In genomic region chr2:136375017-136375901, GRCh38 we compare ENCODE assay signal across 10 cellular contexts.
DNase-seq lines count a peak whose midpoint lies in the region; ATAC-seq and TF ChIP-seq lines count a peak whose summit lies in the region.
"Had no signal": no experiment of that assay in that cellular context is flagged by ENCODE, and none has a peak within 500 bp of the region (broad histone marks: within the 10 kb centered on the region; RNA-seq: fewer than 3 reads in every experiment).

No MANE protein-coding gene starts in this region.

- ATAC-seq in natural killer cell treated with Interleukin-12 subunit alpha and Interleukin-12 subunit beta and Interleukin-15 and Interleukin-18, amount 100 ng/mL, for 72 hours: peak in 1 of 2 donors; percentile 74
- ATAC-seq in natural killer cell: no peak
- ATAC-seq in HG02938 (IDR thresholded peaks at IDR 0.05; ENCODE audit: unreplicated experiment): peak; percentile 45
- no peak for ATAC-seq in T-helper 17 cell
- no peak for ATAC-seq in left ventricle myocardium superior
- no peak for ATAC-seq in heart right ventricle

- H3K4me3 ChIP-seq in heart right ventricle: no peak overlapping the region

- no peaks in the 10 kb centered on the region for H3K36me3 ChIP-seq in heart right ventricle

- H3K9me3 Mint-ChIP-seq in natural killer cell treated with Interleukin-12 subunit alpha and Interleukin-12 subunit beta and Interleukin-15 and Interleukin-18, amount 100 ng/mL, for 72 hours: no peaks in the 10 kb centered on the region
- H3K9me3 Mint-ChIP-seq in natural killer cell: no peaks in the 10 kb centered on the region
- H3K9me3 Mint-ChIP-seq in stimulated activated naive CD8-positive, alpha-beta T cell treated with anti-CD3 and anti-CD28 coated beads, Interleukin-15, Interleukin-2, amounts not matched to agents 100 ng/mL and 50 ng/mL, for 24 hours: no peaks in the 10 kb centered on the region

- no peaks in the 10 kb centered on the region for H3K27me3 ChIP-seq in heart right ventricle

- H3K9me3 ChIP-seq in T-helper 17 cell (ENCODE audit: control insufficient read depth, low read length, poor library complexity, severe bottlenecking) (no peaks in the 10 kb centered on the region), heart right ventricle (no peaks in the 10 kb centered on the region)

- TF ChIP-seq CTCF in natural killer cell (IDR thresholded peaks at IDR 0.05): no peak
- no peak for TF ChIP-seq CTCF in heart right ventricle (IDR thresholded peaks at IDR 0.05)

- H3K27ac Mint-ChIP-seq in natural killer cell treated with Interleukin-12 subunit alpha and Interleukin-12 subunit beta and Interleukin-15 and Interleukin-18, amount 100 ng/mL, for 72 hours: peak overlapping the region; percentile 51 to 80
- peak overlapping the region in 1 of 2 donors; percentile 8 for H3K27ac Mint-ChIP-seq in natural killer cell
- H3K27ac Mint-ChIP-seq in T-helper 17 cell: peak overlapping the region; percentile 51
- H3K27ac Mint-ChIP-seq in stimulated activated naive CD8-positive, alpha-beta T cell treated with anti-CD3 and anti-CD28 coated beads, Interleukin-15, Interleukin-2, amounts not matched to agents 100 ng/mL and 50 ng/mL, for 24 hours: peak overlapping the region; percentile 87

- H3K4me3 Mint-ChIP-seq in natural killer cell treated with Interleukin-12 subunit alpha and Interleukin-12 subunit beta and Interleukin-15 and Interleukin-18, amount 100 ng/mL, for 72 hours: peak overlapping the region; percentile 56
- no peak overlapping the region for H3K4me3 Mint-ChIP-seq in natural killer cell
- H3K4me3 Mint-ChIP-seq in T-helper 17 cell: peak overlapping the region; percentile 34
- H3K4me3 Mint-ChIP-seq in stimulated activated naive CD8-positive, alpha-beta T cell treated with anti-CD3 and anti-CD28 coated beads, Interleukin-15, Interleukin-2, amounts not matched to agents 100 ng/mL and 50 ng/mL, for 24 hours: peak overlapping the region; percentile 21

- WGBS in heart right ventricle, 2 donors: 92 to 96% methylated on average over 5 of the region's 5 CpGs

- H3K27ac ChIP-seq in heart right ventricle: peak overlapping the region in 1 of 10 donors; percentile 16

- H3K36me3 Mint-ChIP-seq in natural killer cell treated with Interleukin-12 subunit alpha and Interleukin-12 subunit beta and Interleukin-15 and Interleukin-18, amount 100 ng/mL, for 72 hours: no peaks in the 10 kb centered on the region
- H3K36me3 Mint-ChIP-seq in natural killer cell (no peaks in the 10 kb centered on the region), T-helper 17 cell (ENCODE audit: low read depth) (no peaks in the 10 kb centered on the region)
- no peaks in the 10 kb centered on the region for H3K36me3 Mint-ChIP-seq in stimulated activated naive CD8-positive, alpha-beta T cell treated with anti-CD3 and anti-CD28 coated beads, Interleukin-15, Interleukin-2, amounts not matched to agents 100 ng/mL and 50 ng/mL, for 24 hours (ENCODE audit: low read depth)

- intact Hi-C loops in natural killer cell (cut with micrococcal nuclease) (loop anchor here (5.0 to 10.0 kb wide), 2 partner anchors 148 to 370 kb away; no protein-coding TSS in a partner anchor), left ventricle myocardium superior (cut with micrococcal nuclease) (loop anchor here (5.0 kb wide), 1 partner anchor 463 kb away; no protein-coding TSS in a partner anchor), heart right ventricle (cut with DNase I) (loop anchor here in 6 of 10 donors (5.0 to 10.0 kb wide), 5 partner anchors 250 to 463 kb away; partner anchors contain the start of gene CXCR4 (in 3 of the 6))

- no peak for DNase-seq in natural killer cell treated with Interleukin-12 subunit alpha and Interleukin-12 subunit beta and Interleukin-15 and Interleukin-18, amount 100 ng/mL, for 72 hours (ENCODE audit: low spot score)
- DNase-seq in natural killer cell (no peak), T-helper 17 cell (no peak), NCI-H2227 (lab: John Stamatoyannopoulos, UW; ENCODE audit: unreplicated experiment) (no peak), left ventricle myocardium superior (no peak), heart right ventricle (no peak)
- DNase-seq: DMS 273 treated with DMSO at 0.1 percent for 48 hours, nucleus accumbens had no signal

- H3K4me1 Mint-ChIP-seq in natural killer cell treated with Interleukin-12 subunit alpha and Interleukin-12 subunit beta and Interleukin-15 and Interleukin-18, amount 100 ng/mL, for 72 hours (ENCODE audit: low read depth in 2 of 2): peaks cover 16 to 20% of the 10 kb centered on the region in 2 donors
- H3K4me1 Mint-ChIP-seq in natural killer cell (peaks cover 0 to 8% of the 10 kb centered on the region in 2 donors), T-helper 17 cell (peaks cover 25% of the 10 kb centered on the region)
- H3K4me1 Mint-ChIP-seq in stimulated activated naive CD8-positive, alpha-beta T cell treated with anti-CD3 and anti-CD28 coated beads, Interleukin-15, Interleukin-2, amounts not matched to agents 100 ng/mL and 50 ng/mL, for 24 hours (ENCODE audit: low read depth): peaks cover 55% of the 10 kb centered on the region

- H3K27me3 Mint-ChIP-seq in natural killer cell treated with Interleukin-12 subunit alpha and Interleukin-12 subunit beta and Interleukin-15 and Interleukin-18, amount 100 ng/mL, for 72 hours: peaks cover 2 to 3% of the 10 kb centered on the region in 2 donors
- H3K27me3 Mint-ChIP-seq in natural killer cell (ENCODE audit: low read depth in 2 of 2) (peaks cover 0 to 2% of the 10 kb centered on the region in 2 donors), T-helper 17 cell (no peaks in the 10 kb centered on the region)
- H3K27me3 Mint-ChIP-seq in stimulated activated naive CD8-positive, alpha-beta T cell treated with anti-CD3 and anti-CD28 coated beads, Interleukin-15, Interleukin-2, amounts not matched to agents 100 ng/mL and 50 ng/mL, for 24 hours: no peaks in the 10 kb centered on the region

- peaks cover 0 to 34% (median 4%) of the 10 kb centered on the region in 9 donors for H3K4me1 ChIP-seq in heart right ventricle
